ENCODE assay signal across 17 cellular contexts in genomic region chr2:97906309-97906708, GRCh38.
"Had no signal": no experiment of that assay in that cellular context is flagged by ENCODE, and none has a peak within 500 bp of the region (broad histone marks: within the 10 kb centered on the region; RNA-seq: fewer than 3 reads in every experiment).

No MANE protein-coding gene starts in this region.

- H3K4me3 ChIP-seq: breast epithelium, left lung, testis, uterus had no signal

- H3K27me3 ChIP-seq: breast epithelium, foreskin keratinocyte, left lung, testis, uterus had no signal

- H3K27me3 Mint-ChIP-seq: activated CD4-positive, alpha-beta memory T cell treated with anti-CD3 and anti-CD28 coated beads for 36 hours; stimulated activated naive CD8-positive, alpha-beta T cell treated with anti-CD3 and anti-CD28 coated beads, Interleukin-15, amount 100 ng/mL, for 72 hours; T-helper 17 cell had no signal

- DNase-seq: activated CD4-positive, alpha-beta memory T cell treated with anti-CD3 and anti-CD28 coated beads for 36 hours; activated T-cell treated with anti-CD3 and anti-CD28 coated beads, Interleukin-2, amount 50 U/mL, for 48 hours; aorta; effector CD8-positive, alpha-beta T cell; foreskin keratinocyte; head of caudate nucleus; left lung; mesenchymal stem cell; nephron progenitor cell; stimulated activated CD4-positive, alpha-beta T cell treated with anti-CD3 and anti-CD28 coated beads, Interleukin-4, amount 100 ng/mL, for 1 hour; stimulated activated CD8-positive, alpha-beta memory T cell treated with anti-CD3 and anti-CD28 coated beads, Interleukin-4, amount 100 ng/mL, for 48 hours; stimulated activated naive CD8-positive, alpha-beta T cell treated with anti-CD3 and anti-CD28 coated beads, Interleukin-15, amount 100 ng/mL, for 72 hours; T-helper 17 cell; testis; uterus had no signal

- H3K4me3 Mint-ChIP-seq: activated CD4-positive, alpha-beta memory T cell treated with anti-CD3 and anti-CD28 coated beads for 36 hours; nephron progenitor cell; stimulated activated naive CD8-positive, alpha-beta T cell treated with anti-CD3 and anti-CD28 coated beads, Interleukin-15, amount 100 ng/mL, for 72 hours; T-helper 17 cell had no signal

- H3K27ac ChIP-seq: breast epithelium, epithelial cell of prostate, foreskin keratinocyte, left lung, testis, uterus had no signal

- H3K9me3 Mint-ChIP-seq: activated CD4-positive, alpha-beta memory T cell treated with anti-CD3 and anti-CD28 coated beads for 36 hours; stimulated activated naive CD8-positive, alpha-beta T cell treated with anti-CD3 and anti-CD28 coated beads, Interleukin-15, amount 100 ng/mL, for 72 hours had no signal

- H3K27ac Mint-ChIP-seq: activated CD4-positive, alpha-beta memory T cell treated with anti-CD3 and anti-CD28 coated beads for 36 hours; nephron progenitor cell; stimulated activated naive CD8-positive, alpha-beta T cell treated with anti-CD3 and anti-CD28 coated beads, Interleukin-15, amount 100 ng/mL, for 72 hours; T-helper 17 cell had no signal

- ATAC-seq: foreskin keratinocyte; left lung; stimulated activated naive CD8-positive, alpha-beta T cell treated with anti-CD3 and anti-CD28 coated beads, Interleukin-15, amount 100 ng/mL, for 72 hours; T-helper 17 cell had no signal
